ENCODE assay signal across 8 cellular contexts in the genomic region with DNA sequence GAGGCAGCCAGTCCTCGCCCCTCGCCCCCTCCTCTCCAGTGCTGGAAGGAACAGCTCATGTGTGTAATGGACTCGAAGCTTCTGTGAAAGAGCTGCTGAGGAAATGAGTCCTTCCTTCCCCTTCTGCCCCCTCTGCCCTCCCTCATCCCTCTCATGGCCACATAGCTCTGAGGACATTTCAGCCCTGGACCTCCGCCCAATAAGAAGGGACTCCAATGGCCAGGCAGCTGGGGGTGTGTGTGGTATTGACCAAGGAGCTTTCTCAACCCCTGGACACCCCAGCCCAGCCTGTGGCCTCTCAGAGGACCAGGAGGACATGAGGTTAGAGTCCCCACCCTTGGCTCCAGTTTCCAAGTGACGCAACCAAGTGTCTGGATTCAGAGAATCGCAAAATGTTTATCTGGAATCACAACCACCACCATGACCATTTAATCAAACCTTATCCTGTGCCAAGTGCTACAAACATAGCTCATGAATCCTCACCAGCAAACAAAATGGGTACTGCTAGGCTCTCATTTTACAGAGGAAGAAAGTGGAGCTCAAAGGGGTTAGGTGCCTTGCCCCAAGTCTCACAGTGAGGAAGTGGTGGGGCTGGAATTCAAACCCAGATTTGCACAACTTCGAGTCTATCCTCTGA. TPM values are rescaled to one million over a fixed set of nuclear protein-coding genes. Genes with fewer than 3 reads are reported as not detected.
DNase-seq lines count a peak whose midpoint lies in the region; ATAC-seq and TF ChIP-seq lines count a peak whose summit lies in the region.

No MANE protein-coding gene starts in this region.

- peak overlapping the region; percentile 5 for H3K4me3 Mint-ChIP-seq in stimulated activated naive CD8-positive, alpha-beta T cell treated with anti-CD3 and anti-CD28 coated beads, Interleukin-15, Interleukin-2, amounts not matched to agents 100 ng/mL and 50 ng/mL, for 24 hours

- intact Hi-C loops in aorta (cut with DNase I), result loop anchor here in 1 of 2 donors (2.0 kb wide), 1 partner anchor 77 kb away; no protein-coding TSS in a partner anchor

- H3K27me3 ChIP-seq in aorta (ENCODE audit: control insufficient read depth in 1 of 2, insufficient read depth in 2 of 2, low read length in 1 of 2), result no peaks in the 10 kb centered on the region

- H3K36me3 Mint-ChIP-seq in stimulated activated naive CD8-positive, alpha-beta T cell treated with anti-CD3 and anti-CD28 coated beads, Interleukin-15, Interleukin-2, amounts not matched to agents 100 ng/mL and 50 ng/mL, for 24 hours (ENCODE audit: low read depth), result peaks cover 39% of the 10 kb centered on the region

- 18 to 19% methylated on average over 7 of the region's 7 CpGs for WGBS in aorta, 2 donors

- H3K9me3 ChIP-seq in aorta (ENCODE audit: control insufficient read depth, low read length), result no peaks in the 10 kb centered on the region

- no peaks in the 10 kb centered on the region for H3K36me3 ChIP-seq in aorta (ENCODE audit: control insufficient read depth in 1 of 2, insufficient read depth in 2 of 2, low read length in 1 of 2)

- peaks cover 0 to 4% of the 10 kb centered on the region in 2 donors for H3K4me1 ChIP-seq in aorta (ENCODE audit: control insufficient read depth in 1 of 2, insufficient read depth in 2 of 2, low read length in 2 of 2)

- peak overlapping the region; percentile 61 for H3K27ac Mint-ChIP-seq in stimulated activated naive CD8-positive, alpha-beta T cell treated with anti-CD3 and anti-CD28 coated beads, Interleukin-15, Interleukin-2, amounts not matched to agents 100 ng/mL and 50 ng/mL, for 24 hours

- ATAC-seq in stimulated activated naive CD8-positive, alpha-beta T cell treated with anti-CD3 and anti-CD28 coated beads, Interleukin-15, Interleukin-2, amounts not matched to agents 100 U/mL and 50 U/mL, for 24 hours, result no peak
- ATAC-seq in aorta (ENCODE audit: low FRiP score), result peak; percentile 85
- no peak for ATAC-seq in GM18520 (IDR thresholded peaks at IDR 0.05; ENCODE audit: unreplicated experiment)
- ATAC-seq in GM18861 (IDR thresholded peaks at IDR 0.05; ENCODE audit: unreplicated experiment), result no peak

- in situ Hi-C loops in astrocyte of the spinal cord (cut with HindIII; ENCODE audit: low sequenced_read_pairs), result loop anchor here (25.0 kb wide), 1 partner anchor 101 kb away; no protein-coding TSS in a partner anchor

- TF ChIP-seq CTCF in astrocyte of the spinal cord (IDR thresholded peaks at IDR 0.05; ENCODE audit: low read depth, low read length), result no peak

- DNase-seq in stimulated activated naive CD8-positive, alpha-beta T cell treated with anti-CD3 and anti-CD28 coated beads, Interleukin-15, Interleukin-2, amounts not matched to agents 100 U/mL and 50 U/mL, for 24 hours, result no peak
- DNase-seq in astrocyte of the spinal cord (ENCODE audit: low read depth, low spot score) (peak; percentile 79), lung microvascular endothelial cell (ENCODE audit: low read depth in 2 of 2) (peak; percentile 66 to 82), aorta (peak; percentile 93 to 94), NCI-H524 (lab: John Stamatoyannopoulos, UW) (no peak)

- no peaks in the 10 kb centered on the region for H3K27me3 Mint-ChIP-seq in stimulated activated naive CD8-positive, alpha-beta T cell treated with anti-CD3 and anti-CD28 coated beads, Interleukin-15, Interleukin-2, amounts not matched to agents 100 ng/mL and 50 ng/mL, for 24 hours

- peak overlapping the region; percentile 5 to 34 for H3K27ac ChIP-seq in aorta (ENCODE audit: low read depth in 1 of 2, low read length in 2 of 2)

- H3K4me3 ChIP-seq in astrocyte of the spinal cord (ENCODE audit: low read depth, low read length) (no peak overlapping the region), aorta (ENCODE audit: low read length in 2 of 2) (no peak overlapping the region)

- H3K4me1 Mint-ChIP-seq in stimulated activated naive CD8-positive, alpha-beta T cell treated with anti-CD3 and anti-CD28 coated beads, Interleukin-15, Interleukin-2, amounts not matched to agents 100 ng/mL and 50 ng/mL, for 24 hours (ENCODE audit: low read depth), result peaks cover 98% of the 10 kb centered on the region

- no peaks in the 10 kb centered on the region for H3K9me3 Mint-ChIP-seq in stimulated activated naive CD8-positive, alpha-beta T cell treated with anti-CD3 and anti-CD28 coated beads, Interleukin-15, Interleukin-2, amounts not matched to agents 100 ng/mL and 50 ng/mL, for 24 hours

RNA-seq across cellular contexts. Expression of a gene that starts 47.8 kb away (rescaled TPM):
- total RNA-seq in lung microvascular endothelial cell, result 93.1 and 121 TPM in 2 replicates
- 100 to 1,000 TPM; 135 to 155 TPM for total RNA-seq in aorta
- 100 to 1,000 TPM in 1 of 2 donors, 10 to 100 TPM in 1; 12.1 to 112 TPM for polyA plus RNA-seq in aorta

Comparison
In these comparisons a context has a peak if more than half of its experiments do, and no peak if none do; other contexts are left out.
1. DNase-seq: peak in astrocyte of the spinal cord (single experiment), lung microvascular endothelial cell (2 of 2) and aorta (2 of 2); none in stimulated activated naive CD8-positive, alpha-beta T cell treated with anti-CD3 and anti-CD28 coated beads, Interleukin-15, Interleukin-2, amounts not matched to agents 100 U/mL and 50 U/mL, for 24 hours (single experiment) and NCI-H524 (0 of 2).